11 cellular contexts compared by ENCODE assay signal in genomic region chr1:66563094-66563800, GRCh38. TPM values are rescaled to one million over a fixed set of nuclear protein-coding genes. Genes with fewer than 3 reads are reported as not detected.
A peak's percentile ranks its signal among the peaks of the same experiment; 100 is the strongest.
DNase-seq lines count a peak whose midpoint lies in the region; TF ChIP-seq lines count a peak whose summit lies in the region.
"Had no signal": no experiment of that assay in that cellular context is flagged by ENCODE, and none has a peak within 500 bp of the region (broad histone marks: within the 10 kb centered on the region; RNA-seq: fewer than 3 reads in every experiment).

No MANE protein-coding gene starts in this region.

- intact Hi-C loops in PC-9 (cut with micrococcal nuclease; ENCODE audit: unreplicated experiment), result loop anchor here (5.0 kb wide), 3 partner anchors 164 to 1316 kb away; no protein-coding TSS in a partner anchor
- intact Hi-C loops in Caco-2 (cut with micrococcal nuclease; ENCODE audit: unreplicated experiment), result no loop called here

- in situ Hi-C loops in ACHN (cut with HindIII; ENCODE audit: low pct_ligation_motif_present, low pct_unique_long_range_greater_than_20kb, low sequenced_read_pairs), result no loop called here

- H3K4me1 Mint-ChIP-seq in mesothelial cell of epicardium, result peaks cover 13% of the 10 kb centered on the region
- no peaks in the 10 kb centered on the region for H3K4me1 Mint-ChIP-seq in Caco-2 (ENCODE audit: low read depth, unreplicated experiment)

- H3K27ac Mint-ChIP-seq in mesothelial cell of epicardium (peak overlapping the region; percentile 2), Caco-2 (ENCODE audit: unreplicated experiment) (no peak overlapping the region)

- H3K4me3 ChIP-seq in PC-9 (peak overlapping the region; percentile 47; the same call in 1 of the 2 replicates), epithelial cell of proximal tubule (ENCODE audit: low read depth, low read length) (peak overlapping the region; percentile 37), Caco-2 (ENCODE audit: low read depth, low read length) (no peak overlapping the region)

- H3F3A ChIP-seq in PC-9 (ENCODE audit: insufficient read depth, low read depth), result peaks cover 24% of the 10 kb centered on the region; the same call in 1 of the 2 replicates

- H4K20me1 ChIP-seq in PC-9 (ENCODE audit: insufficient read depth), result no peaks in the 10 kb centered on the region

- H3K9me3 ChIP-seq in PC-9 (ENCODE audit: insufficient read depth, low read depth), result no peaks in the 10 kb centered on the region
- H3K9me3 ChIP-seq in Caco-2, result no peaks in the 10 kb centered on the region

- TF ChIP-seq CTCF in PC-9 (conservative IDR thresholded peaks at IDR 0.05) (no peak), epithelial cell of proximal tubule (conservative IDR thresholded peaks at IDR 0.05; ENCODE audit: low read depth, low read length) (no peak), mesothelial cell of epicardium (IDR thresholded peaks at IDR 0.05; ENCODE audit: unreplicated experiment) (no peak), Caco-2 (IDR thresholded peaks at IDR 0.05; ENCODE audit: insufficient read depth in 1 of 2, low read depth in 1 of 2, low read length in 1 of 2, severe bottlenecking in 1 of 2, unreplicated experiment in 1 of 2) (no peak)

- H3K9me3 Mint-ChIP-seq in mesothelial cell of epicardium (peaks cover 14% of the 10 kb centered on the region), Caco-2 (ENCODE audit: unreplicated experiment) (no peaks in the 10 kb centered on the region)

- no peaks in the 10 kb centered on the region for H3K79me2 ChIP-seq in PC-9 (ENCODE audit: low read depth)

- no peak overlapping the region for H3K4me3 Mint-ChIP-seq in mesothelial cell of epicardium
- H3K4me3 Mint-ChIP-seq in Caco-2 (ENCODE audit: unreplicated experiment), result no peak overlapping the region

- no peaks in the 10 kb centered on the region for H3K27me3 Mint-ChIP-seq in mesothelial cell of epicardium (ENCODE audit: low read depth)
- no peaks in the 10 kb centered on the region for H3K27me3 Mint-ChIP-seq in Caco-2 (ENCODE audit: insufficient read depth, unreplicated experiment)

- H3K36me3 ChIP-seq in PC-9 (ENCODE audit: low read depth), result no peaks in the 10 kb centered on the region
- no peaks in the 10 kb centered on the region for H3K36me3 ChIP-seq in Caco-2 (ENCODE audit: control insufficient read depth, insufficient read depth, low read length)

- H3K9me2 ChIP-seq in PC-9 (ENCODE audit: insufficient read depth), result no peaks in the 10 kb centered on the region

- peak overlapping the region; percentile 89 for H3K27ac ChIP-seq in PC-9
- H3K27ac ChIP-seq: C4-2B, WERI-Rb-1 had no signal

- peak overlapping the region; percentile 65 for H3K4me2 ChIP-seq in PC-9

- peak overlapping the region; percentile 61 for H2AFZ ChIP-seq in PC-9

- TSS peak; percentile 66 for BruUV-seq in PC-9 (replicated peaks; lab: Mats Ljungman, UMichigan)
- no TSS peak for BruUV-seq in Caco-2 (replicated peaks; lab: Mats Ljungman, UMichigan)

- H3K36me3 Mint-ChIP-seq in mesothelial cell of epicardium (no peaks in the 10 kb centered on the region), Caco-2 (ENCODE audit: insufficient read depth, unreplicated experiment) (no peaks in the 10 kb centered on the region)

- CTCF ChIA-PET in PC-9 (lab: Charles Lee), result no interaction called here
- CTCF ChIA-PET in Caco-2 (lab: Charles Lee), result no interaction called here

- POLR2A ChIA-PET in PC-9 (lab: Charles Lee; ENCODE audit: unreplicated experiment), result interaction anchor here (0.6 to 0.7 kb wide), 3 partner anchors 20 to 149 kb away, joined by 3 to 7 read pairs (median 3); no protein-coding TSS in a partner anchor
- POLR2A ChIA-PET in Caco-2 (lab: Charles Lee), result no interaction called here

- H3K4me1 ChIP-seq in PC-9 (replicated peaks; ENCODE audit: insufficient read depth) (peaks cover 37% of the 10 kb centered on the region), Caco-2 (no peaks in the 10 kb centered on the region)

- H3K27me3 ChIP-seq in PC-9 (ENCODE audit: insufficient read depth, low read depth) (no peaks in the 10 kb centered on the region), Caco-2 (replicated peaks; ENCODE audit: control insufficient read depth, insufficient read depth, low read length) (no peaks in the 10 kb centered on the region)

- DNase-seq in ACHN, result peak; percentile 69
- peak; percentile 27 to 76 for DNase-seq in PC-9
- DNase-seq in epithelial cell of proximal tubule (ENCODE audit: low read depth), result peak; percentile 88
- no peak for DNase-seq in mesothelial cell of epicardium (ENCODE audit: low spot score in 2 of 2, unreplicated experiment in 2 of 2)
- no peak for DNase-seq in NCI-H524 treated with DMSO at 0.1 percent for 48 hours (lab: John Stamatoyannopoulos, UW)
- DNase-seq in NCI-H748 treated with DMSO at 0.1 percent for 48 hours (lab: John Stamatoyannopoulos, UW), result no peak
- DNase-seq in Caco-2, result no peak
- no peak for DNase-seq in 8988T
- DNase-seq: caudate nucleus, WERI-Rb-1 had no signal

RNA-seq across cellular contexts. Expression of gene SGIP1, which starts 29.3 kb away (rescaled TPM):
- total RNA-seq in PC-9 (2021) (not detected in 2 replicates), epithelial cell of proximal tubule (6.9 and 8.3 TPM in 2 replicates), mesothelial cell of epicardium (8.6 to 11.9 TPM (median 9.8 TPM) in 3 replicates), Caco-2 (2022) (not detected in 2 replicates)

Comparison
In these comparisons a context has a peak if more than half of its experiments do, and no peak if none do; other contexts are left out.
1. DNase-seq: peak in ACHN (single experiment), PC-9 (2 of 2) and epithelial cell of proximal tubule (single experiment); none in mesothelial cell of epicardium (0 of 2), NCI-H524 treated with DMSO at 0.1 percent for 48 hours (single experiment), NCI-H748 treated with DMSO at 0.1 percent for 48 hours (single experiment), Caco-2 (0 of 2) and 8988T (single experiment).